In genomic region chr2:151609705-151610104, GRCh38 we compare ENCODE assay signal across 26 cellular contexts.
"Had no signal": no experiment of that assay in that cellular context is flagged by ENCODE, and none has a peak within 500 bp of the region (broad histone marks: within the 10 kb centered on the region; RNA-seq: fewer than 3 reads in every experiment).

No MANE protein-coding gene starts in this region.

- H3K27me3 ChIP-seq: stomach, suprapubic skin, testis, thyroid gland, tibial artery, tibial nerve, upper lobe of left lung, upper lobe of right lung, uterus, vagina had no signal

- H3K4me3 ChIP-seq: stomach, suprapubic skin, testis, thoracic aorta, thyroid gland, tibial artery, tibial nerve, upper lobe of left lung, upper lobe of right lung, uterus, vagina had no signal

- H3K9me3 ChIP-seq: stomach, suprapubic skin, testis, thoracic aorta, thyroid gland, tibial artery, tibial nerve, upper lobe of left lung, upper lobe of right lung, uterus, vagina had no signal

- H3K36me3 ChIP-seq: stomach, suprapubic skin, thoracic aorta, thyroid gland, tibial artery, tibial nerve, upper lobe of left lung, upper lobe of right lung, uterus, vagina had no signal

- H3K27ac ChIP-seq: stomach, suprapubic skin, testis, thoracic aorta, thyroid gland, tibial artery, tibial nerve, upper lobe of left lung, upper lobe of right lung, uterus, vagina had no signal

- ATAC-seq: stimulated activated effector memory CD8-positive, alpha-beta T cell treated with anti-CD3 and anti-CD28 coated beads, Interleukin-12 subunit alpha, Interleukin-12 subunit beta, amount 100 ng/mL, for 72 hours; stimulated activated memory B cell treated with anti-CD40 and anti-IgM and Interleukin-4, amounts not matched to agents 10 μg/mL and 1 μg/mL and 100 μg/mL, for 72 hours; stimulated activated naive B cell treated with anti-CD40 and anti-IgM and Interleukin-4, amounts not matched to agents 10 μg/mL and 1 μg/mL and 100 μg/mL, for 72 hours; stimulated activated naive CD8-positive, alpha-beta T cell treated with anti-CD3 and anti-CD28 coated beads, Interleukin-15, amount 100 ng/mL, for 72 hours; stimulated activated naive CD8-positive, alpha-beta T cell treated with anti-CD3 and anti-CD28 coated beads, Interleukin-15, Interleukin-2, amounts not matched to agents 100 U/mL and 50 U/mL, for 24 hours; upper lobe of right lung had no signal

- H3K4me1 ChIP-seq: stomach, suprapubic skin, testis, thyroid gland, tibial artery, tibial nerve, upper lobe of left lung, upper lobe of right lung, uterus, vagina had no signal

- DNase-seq: stimulated activated CD4-positive, alpha-beta T cell treated with anti-CD3 and anti-CD28 coated beads, Interleukin-2, amount 100 ng/mL, for 48 hours; stimulated activated CD4-positive, alpha-beta T cell treated with anti-CD3 and anti-CD28 coated beads, Interleukin-4, amount 100 ng/mL, for 1 hour; stimulated activated CD4-positive, alpha-beta T cell treated with anti-CD3 and anti-CD28 coated beads, Interleukin-4, amount 100 ng/mL, for 24 hours; stimulated activated CD4-positive, alpha-beta T cell treated with anti-CD3 and anti-CD28 coated beads, Interleukin-4, amount 100 ng/mL, for 4 hours; stimulated activated CD8-positive, alpha-beta memory T cell treated with anti-CD3 and anti-CD28 coated beads, Interleukin-4, amount 100 ng/mL, for 48 hours; stimulated activated naive B cell treated with anti-CD40 and anti-IgM and Interleukin-4, amounts not matched to agents 10 μg/mL and 1 μg/mL and 100 μg/mL, for 72 hours; stimulated activated naive CD4-positive, alpha-beta T cell; stimulated activated naive CD4-positive, alpha-beta T cell treated with Interleukin-2 at 50 U/mL for 16 hours; stimulated activated naive CD8-positive, alpha-beta T cell treated with anti-CD3 and anti-CD28 coated beads, Interleukin-15, amount 100 ng/mL, for 72 hours; stimulated activated naive CD8-positive, alpha-beta T cell treated with anti-CD3 and anti-CD28 coated beads, Interleukin-15, Interleukin-2, amounts not matched to agents 100 U/mL and 50 U/mL, for 24 hours; stomach; substantia nigra; testis; thyroid gland; tibial artery; trophoblast cell; upper lobe of left lung; upper lobe of right lung; uterus had no signal

- FAIRE-seq: urothelium cell line had no signal
